ENCODE assay signal across 7 cellular contexts in the genomic region with DNA sequence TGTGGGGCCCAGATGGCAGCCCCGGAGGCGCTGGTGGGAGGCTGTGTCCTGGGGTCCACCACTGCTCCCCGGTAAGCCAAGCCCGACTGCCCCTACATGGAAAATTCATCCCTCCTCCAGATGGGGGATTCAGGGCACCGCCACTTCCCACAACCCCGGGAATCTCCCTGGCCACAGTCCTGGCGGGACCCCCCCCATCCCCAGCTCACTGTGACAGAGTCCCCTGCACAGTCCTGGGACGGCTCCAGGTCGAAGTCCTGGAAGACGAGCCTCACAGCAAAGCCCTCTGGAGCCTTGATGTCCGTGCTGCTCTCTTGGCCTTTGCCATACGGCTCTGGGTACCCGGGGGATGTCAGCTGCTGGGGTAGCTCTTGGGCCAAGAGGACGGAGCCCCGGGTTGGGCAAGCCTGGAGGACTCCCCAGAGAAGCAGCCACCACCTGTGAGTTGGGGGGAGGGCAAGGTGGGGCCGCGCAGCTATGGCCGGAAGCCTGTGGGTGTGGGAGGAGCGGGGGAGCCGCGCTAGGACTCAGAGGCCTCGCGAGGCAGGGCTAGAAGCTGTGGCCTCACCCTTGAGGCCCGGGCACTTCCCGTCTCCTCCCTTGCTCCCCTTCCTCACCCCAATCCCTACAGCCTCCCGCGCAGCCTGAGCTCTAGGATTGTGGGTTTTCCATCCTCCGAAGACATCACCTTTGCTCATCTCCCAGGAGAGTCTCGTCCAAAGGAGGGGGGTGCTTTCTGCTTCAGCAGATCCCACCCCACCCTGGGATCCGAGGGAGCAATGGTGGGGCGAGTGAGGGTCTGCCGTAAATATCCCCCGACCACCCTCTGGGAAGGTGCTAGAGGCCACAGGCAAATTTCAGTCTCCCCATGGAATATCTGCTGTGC. TPM values are rescaled to one million over a fixed set of nuclear protein-coding genes. Genes with fewer than 3 reads are reported as not detected.
A peak's percentile ranks its signal among the peaks of the same experiment; 100 is the strongest.
DNase-seq lines count a peak whose midpoint lies in the region; ATAC-seq and TF ChIP-seq lines count a peak whose summit lies in the region.

No MANE protein-coding gene starts in this region.

- peak; percentile 94 for ATAC-seq in GM18498 (IDR thresholded peaks at IDR 0.05; ENCODE audit: unreplicated experiment)
- peak; percentile 88 for ATAC-seq in HG02571 (IDR thresholded peaks at IDR 0.05; ENCODE audit: unreplicated experiment)
- ATAC-seq in activated CD4-positive, CD25-positive, alpha-beta regulatory T cell treated with anti-CD3 and anti-CD28 coated beads, Interleukin-2, amount 50 U/mL, for 24 hours = peak; percentile 95 to 97
- ATAC-seq in right lobe of liver = peak; percentile 75 to 84 (median 82)

- H3K36me3 ChIP-seq in right lobe of liver = peaks cover 0 to 20% (median 0%) of the 10 kb centered on the region in 4 donors

- TF ChIP-seq POLR2A in NB4 (IDR thresholded peaks at IDR 0.05; ENCODE audit: extremely low read depth, insufficient read length) (peak; percentile 26), right lobe of liver (IDR thresholded peaks at IDR 0.05) (peak; percentile 80)

- TF ChIP-seq CTCF in NB4 (IDR thresholded peaks at IDR 0.05; ENCODE audit: low read depth, low read length) (no peak), right lobe of liver (IDR thresholded peaks at IDR 0.05) (no peak)

- no peaks in the 10 kb centered on the region for H3K27me3 ChIP-seq in right lobe of liver

- peaks cover 0 to 51% (median 25%) of the 10 kb centered on the region in 4 donors for H3K4me1 ChIP-seq in right lobe of liver

- 3% methylated on average over 15 of the region's 33 CpGs for WGBS in right lobe of liver (ENCODE audit: insufficient coverage, low coverage, low lambda C conversion rate, missing lambda C conversion rate)

- peak; percentile 92 for DNase-seq in NB4 (ENCODE audit: low read depth)
- DNase-seq in right lobe of liver = peak; percentile 84 to 90 (median 84)
- peak in 2 of 3 donors; percentile 69 to 73 for DNase-seq in stimulated activated CD4-positive, alpha-beta T cell treated with anti-CD3 and anti-CD28 coated beads, TNF-alpha, amount 100 ng/mL, for 48 hours (ENCODE audit: low read depth in 3 of 3)

- peak overlapping the region; percentile 67 for H3K4me3 ChIP-seq in NB4 (ENCODE audit: low read depth, low read length)
- peak overlapping the region; percentile 69 to 89 (median 74) for H3K4me3 ChIP-seq in right lobe of liver

- no peaks in the 10 kb centered on the region for H3K9me3 ChIP-seq in right lobe of liver

- H3K27ac ChIP-seq in cingulate gyrus (ENCODE audit: low read depth, low read length) (peak overlapping the region; percentile 69), right lobe of liver (peak overlapping the region; percentile 88 to 91 (median 89))

- intact Hi-C loops in right lobe of liver (cut with DNase I) = no loop called here

RNA-seq across cellular contexts. Expression of gene C1RL, which starts 0.7 kb away (rescaled TPM):
- total RNA-seq in right lobe of liver = 100 to 1,000 TPM; 202 to 236 (median 216) TPM

RNA-seq across cellular contexts. Expression of gene C1R, which starts 16.0 kb away (rescaled TPM):
- 1,000 to 10,000 TPM; 1,157 to 2,557 (median 1,950) TPM for total RNA-seq in right lobe of liver

RNA-seq across cellular contexts. Expression of gene RBP5, which starts 20.4 kb away (rescaled TPM):
- 100 to 1,000 TPM in 3 of 6 experiments, 10 to 100 TPM in 3; 44.1 to 239 (median 98.2) TPM for total RNA-seq in right lobe of liver

RNA-seq across cellular contexts. Expression of gene CLSTN3, which starts 21.9 kb away (rescaled TPM):
- 10 to 100 TPM; 38.9 to 55.2 (median 43.1) TPM for total RNA-seq in right lobe of liver

RNA-seq across cellular contexts. Expression of gene C1S, which starts 47.8 kb away (rescaled TPM):
- 1,000 to 10,000 TPM in 5 of 6 experiments, 100 to 1,000 TPM in 1; 993 to 2,993 (median 1,796) TPM for total RNA-seq in right lobe of liver

Comparison
In these comparisons a context has a peak if more than half of its experiments do, and no peak if none do; other contexts are left out.
1. Peak in every context shown above with its lines: DNase-seq, ATAC-seq, H3K4me3 ChIP-seq and H3K27ac ChIP-seq.